In the genomic region with DNA sequence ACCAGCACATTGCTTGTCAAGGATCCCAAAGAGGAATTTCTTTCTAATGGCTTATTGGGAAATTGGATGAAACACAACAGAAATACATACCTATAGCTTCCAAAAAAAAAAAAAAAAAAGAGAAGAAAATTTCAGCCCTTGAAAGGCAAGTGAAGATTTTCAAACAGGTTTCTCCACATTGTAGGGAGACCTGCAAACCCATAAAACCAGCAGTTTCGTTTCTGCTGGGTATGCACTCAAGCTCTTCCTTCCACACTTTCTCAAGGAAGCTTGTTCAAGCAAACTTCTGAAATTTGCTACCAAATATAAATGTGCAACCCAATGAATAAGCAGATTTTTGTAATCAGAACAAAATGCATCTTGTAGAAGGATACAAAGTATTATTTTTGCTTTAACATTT, we compare ENCODE assay signal across 21 cellular contexts. TPM values are rescaled to one million over a fixed set of nuclear protein-coding genes. Genes with fewer than 3 reads are reported as not detected.
DNase-seq lines count a peak whose midpoint lies in the region; ATAC-seq and TF ChIP-seq lines count a peak whose summit lies in the region.
"Had no signal": no experiment of that assay in that cellular context is flagged by ENCODE, and none has a peak within 500 bp of the region (broad histone marks: within the 10 kb centered on the region; RNA-seq: fewer than 3 reads in every experiment).

No MANE protein-coding gene starts in this region.

- H3K9me3 ChIP-seq in OCI-LY1 (ENCODE audit: low read length): peaks cover 5% of the 10 kb centered on the region; the same call in 1 of the 2 replicates
- H3K9me3 ChIP-seq in effector memory CD4-positive, alpha-beta T cell (ENCODE audit: control insufficient read depth, low read length): no peaks in the 10 kb centered on the region
- H3K9me3 ChIP-seq: BE2C had no signal

- H3F3A ChIP-seq in OCI-LY1 (ENCODE audit: insufficient read depth, low read length): 0 out of 2 replicates have a peak, but pooled peaks cover 3% of the 10 kb centered on the region

- H3K9ac ChIP-seq in OCI-LY1 (ENCODE audit: low read length): no peak overlapping the region

- no peaks in the 10 kb centered on the region for H4K20me1 ChIP-seq in OCI-LY1 (ENCODE audit: insufficient read depth, low read length)

- ATAC-seq in stimulated activated memory B cell treated with anti-CD40 and anti-IgM and Interleukin-4, amounts not matched to agents 10 μg/mL and 1 μg/mL and 100 μg/mL, for 72 hours: no peak
- ATAC-seq in HG02610 (IDR thresholded peaks at IDR 0.05; ENCODE audit: unreplicated experiment) (no peak), left colon (no peak)

- TF ChIP-seq CTCF in OCI-LY1 (IDR thresholded peaks at IDR 0.05; ENCODE audit: low read length): no peak

- DNase-seq in T-helper 1 cell (no peak), left colon (no peak), NCI-H1092 treated with DMSO at 0.1 percent for 48 hours (lab: John Stamatoyannopoulos, UW) (no peak)
- no peak for DNase-seq in effector memory CD4-positive, alpha-beta T cell
- DNase-seq: activated CD4-positive, alpha-beta T cell treated with anti-CD3 and anti-CD28 coated beads, Interleukin-2, amount 50 U/mL, for 4 hours; activated gamma-delta T cell; amniotic stem cell; BE2C; cortex of kidney; GDM1; head of caudate nucleus; HFFc6; left ventricle myocardium inferior; NCI-H1694; NCI-H2227 treated with DMSO at 0.1 percent for 48 hours; NCI-H774 had no signal

- H3K27ac ChIP-seq in OCI-LY1 (ENCODE audit: low read depth, low read length, poor library complexity, severe bottlenecking): peak overlapping the region; percentile 91
- peak overlapping the region; percentile 58 for H3K27ac ChIP-seq in effector memory CD4-positive, alpha-beta T cell (ENCODE audit: insufficient read depth, low read length, poor library complexity, severe bottlenecking)
- H3K27ac ChIP-seq: left ventricle myocardium inferior, RWPE1 had no signal

- H2AFZ ChIP-seq in OCI-LY1 (ENCODE audit: low read length): peak overlapping the region; percentile 90; the same call in 1 of the 2 replicates

- no peak overlapping the region for H3K4me3 ChIP-seq in OCI-LY1 (ENCODE audit: low read depth, low read length, poor library complexity, severe bottlenecking)
- H3K4me3 ChIP-seq in effector memory CD4-positive, alpha-beta T cell (ENCODE audit: insufficient read depth, low read depth, low read length, poor library complexity, severe bottlenecking): no peak overlapping the region
- H3K4me3 ChIP-seq: left ventricle myocardium inferior had no signal

- no peaks in the 10 kb centered on the region for H3K9me2 ChIP-seq in OCI-LY1 (ENCODE audit: low read depth, low read length)

- peaks cover 45% of the 10 kb centered on the region for H3K4me1 ChIP-seq in OCI-LY1 (ENCODE audit: insufficient read depth, low read length, severe bottlenecking)
- peaks cover 38% of the 10 kb centered on the region for H3K4me1 ChIP-seq in effector memory CD4-positive, alpha-beta T cell (ENCODE audit: control insufficient read depth, insufficient read depth, low read length, poor library complexity, severe bottlenecking)
- H3K4me1 ChIP-seq: BE2C, left ventricle myocardium inferior had no signal

- H3K36me3 Mint-ChIP-seq in T-helper 1 cell treated with Interleukin-12 subunit alpha and Interleukin-12 subunit beta and Interleukin-4 antibody, amounts not matched to agents 30 μg/mL and 1 μg/mL, for 36 hours (ENCODE audit: low read depth): peaks cover 23% of the 10 kb centered on the region
- peaks cover 8% of the 10 kb centered on the region for H3K36me3 Mint-ChIP-seq in stimulated activated memory B cell treated with anti-CD40 and anti-IgM and Interleukin-4, amounts not matched to agents 10 μg/mL and 1 μg/mL and 100 μg/mL, for 72 hours

- H3K79me2 ChIP-seq in OCI-LY1 (ENCODE audit: insufficient read depth, low read length): no peaks in the 10 kb centered on the region

- H3K36me3 ChIP-seq in OCI-LY1 (ENCODE audit: insufficient read depth, low read length): no peaks in the 10 kb centered on the region
- H3K36me3 ChIP-seq in effector memory CD4-positive, alpha-beta T cell (ENCODE audit: control insufficient read depth, insufficient read depth, low read length): no peaks in the 10 kb centered on the region
- H3K36me3 ChIP-seq: BE2C, left ventricle myocardium inferior had no signal

- H3K27me3 Mint-ChIP-seq in T-helper 1 cell treated with Interleukin-12 subunit alpha and Interleukin-12 subunit beta and Interleukin-4 antibody, amounts not matched to agents 30 μg/mL and 1 μg/mL, for 36 hours (ENCODE audit: low read depth): no peaks in the 10 kb centered on the region
- no peaks in the 10 kb centered on the region for H3K27me3 Mint-ChIP-seq in stimulated activated memory B cell treated with anti-CD40 and anti-IgM and Interleukin-4, amounts not matched to agents 10 μg/mL and 1 μg/mL and 100 μg/mL, for 72 hours

- intact Hi-C loops in left colon (cut with DNase I, micrococcal nuclease): no loop called here

- H3K27ac Mint-ChIP-seq in T-helper 1 cell treated with Interleukin-12 subunit alpha and Interleukin-12 subunit beta and Interleukin-4 antibody, amounts not matched to agents 30 μg/mL and 1 μg/mL, for 36 hours: peak overlapping the region; percentile 41
- H3K27ac Mint-ChIP-seq in stimulated activated memory B cell treated with anti-CD40 and anti-IgM and Interleukin-4, amounts not matched to agents 10 μg/mL and 1 μg/mL and 100 μg/mL, for 72 hours: peak overlapping the region; percentile 82
- H3K27ac Mint-ChIP-seq: HFFc6 had no signal

- peak overlapping the region; percentile 10 for H3K4me3 Mint-ChIP-seq in T-helper 1 cell treated with Interleukin-12 subunit alpha and Interleukin-12 subunit beta and Interleukin-4 antibody, amounts not matched to agents 30 μg/mL and 1 μg/mL, for 36 hours
- H3K4me3 Mint-ChIP-seq in stimulated activated memory B cell treated with anti-CD40 and anti-IgM and Interleukin-4, amounts not matched to agents 10 μg/mL and 1 μg/mL and 100 μg/mL, for 72 hours: no peak overlapping the region
- H3K4me3 Mint-ChIP-seq: HFFc6 had no signal

- H3K4me1 Mint-ChIP-seq in T-helper 1 cell treated with Interleukin-12 subunit alpha and Interleukin-12 subunit beta and Interleukin-4 antibody, amounts not matched to agents 30 μg/mL and 1 μg/mL, for 36 hours (ENCODE audit: low read depth): peaks cover 41% of the 10 kb centered on the region
- peaks cover 50% of the 10 kb centered on the region for H3K4me1 Mint-ChIP-seq in stimulated activated memory B cell treated with anti-CD40 and anti-IgM and Interleukin-4, amounts not matched to agents 10 μg/mL and 1 μg/mL and 100 μg/mL, for 72 hours

- H3K27me3 ChIP-seq in OCI-LY1 (ENCODE audit: insufficient read depth, low read length): no peaks in the 10 kb centered on the region
- H3K27me3 ChIP-seq in effector memory CD4-positive, alpha-beta T cell (replicated peaks; ENCODE audit: control insufficient read depth, insufficient read depth, low read length, poor library complexity, severe bottlenecking): no peaks in the 10 kb centered on the region
- H3K27me3 ChIP-seq: BE2C had no signal

- peaks cover 24% of the 10 kb centered on the region for H3K9me3 Mint-ChIP-seq in T-helper 1 cell treated with Interleukin-12 subunit alpha and Interleukin-12 subunit beta and Interleukin-4 antibody, amounts not matched to agents 30 μg/mL and 1 μg/mL, for 36 hours
- H3K9me3 Mint-ChIP-seq in stimulated activated memory B cell treated with anti-CD40 and anti-IgM and Interleukin-4, amounts not matched to agents 10 μg/mL and 1 μg/mL and 100 μg/mL, for 72 hours: peaks cover 10% of the 10 kb centered on the region
- H3K9me3 Mint-ChIP-seq: HFFc6 had no signal

- H3K4me2 ChIP-seq in OCI-LY1 (ENCODE audit: low read length): no peak overlapping the region

RNA-seq across cellular contexts. Expression of gene SH3BP5, which starts 15.9 kb away (rescaled TPM):
- 10 to 100 TPM in 1 of 2 donors, 1 to 10 TPM in 1; 7.6 to 12.1 TPM for total RNA-seq in left colon
